Comparison of ENCODE assay signal across 8 cellular contexts in genomic region chr19:9914315-9915207, GRCh38. TPM values are rescaled to one million over a fixed set of nuclear protein-coding genes. Genes with fewer than 3 reads are reported as not detected.
DNase-seq lines count a peak whose midpoint lies in the region; ATAC-seq, FAIRE-seq and TF ChIP-seq lines count a peak whose summit lies in the region.

No MANE protein-coding gene starts in this region.

- no TSS peak for BruUV-seq in endothelial cell of umbilical vein (replicated peaks; lab: Mats Ljungman, UMichigan)

- no peaks in the 10 kb centered on the region for H4K20me1 ChIP-seq in endothelial cell of umbilical vein (replicated peaks; ENCODE audit: control insufficient read depth, extremely low read depth, insufficient read depth, low read length)

- H2AFZ ChIP-seq in endothelial cell of umbilical vein (ENCODE audit: low read depth, low read length): peak overlapping the region; percentile 97

- TF ChIP-seq POLR2A in endothelial cell of umbilical vein (IDR thresholded peaks at IDR 0.05; ENCODE audit: low read depth, low read length): no peak

- TF ChIP-seq CTCF in endothelial cell of umbilical vein (IDR thresholded peaks at IDR 0.05; ENCODE audit: extremely low read depth in 1 of 2, insufficient read depth in 1 of 2, low read depth in 1 of 2, low read length in 2 of 2): peak; percentile 65 to 70

- H3K9ac ChIP-seq in NT2/D1 (ENCODE audit: insufficient read length, low read depth) (peak overlapping the region; percentile 80), endothelial cell of umbilical vein (replicated peaks; ENCODE audit: extremely low read depth, insufficient read depth, low read length) (peak overlapping the region; percentile 53), muscle layer of colon (ENCODE audit: low read length) (no peak overlapping the region)

- no peaks in the 10 kb centered on the region for H3K79me2 ChIP-seq in endothelial cell of umbilical vein (ENCODE audit: control insufficient read depth, insufficient read depth, low read length)

- FAIRE-seq in endothelial cell of umbilical vein (lab: Jason Lieb, UNC): peak; percentile 18

- intact Hi-C loops in endothelial cell of umbilical vein (cut with micrococcal nuclease): loop anchor here (1.0 to 5.0 kb wide), 4 partner anchors 66 to 778 kb away; partner anchors contain the start of gene FBXL12

- H3K27me3 ChIP-seq in NT2/D1 (ENCODE audit: insufficient read depth, insufficient read length) (no peaks in the 10 kb centered on the region), endothelial cell of umbilical vein (ENCODE audit: control insufficient read depth in 2 of 2, insufficient read depth in 2 of 2, low read length in 2 of 2) (peaks cover 18 to 25% of the 10 kb centered on the region in 2 experiments), muscle layer of colon (ENCODE audit: control insufficient read depth in 1 of 2, insufficient read depth in 2 of 2, low read length in 2 of 2) (peaks cover 10 to 29% of the 10 kb centered on the region in 2 donors)

- dilution Hi-C loops in endothelial cell of umbilical vein (cut with MboI; ENCODE audit: extremely low pct_ligation_motif_present, low sequenced_read_pairs): no loop called here

- H3K9me1 ChIP-seq in endothelial cell of umbilical vein (replicated peaks; ENCODE audit: control insufficient read depth, extremely low read depth, insufficient read depth, low read length): no peaks in the 10 kb centered on the region

- H3K27ac ChIP-seq in endothelial cell of umbilical vein (ENCODE audit: insufficient read depth, low read depth, low read length) (peak overlapping the region; percentile 8), muscle layer of colon (ENCODE audit: low read depth, low read length) (no peak overlapping the region)

- ATAC-seq in HG02870 (IDR thresholded peaks at IDR 0.05; ENCODE audit: unreplicated experiment) (peak; percentile 62), HG03108 (IDR thresholded peaks at IDR 0.05; ENCODE audit: unreplicated experiment) (no peak)

- POLR2A ChIA-PET in endothelial cell of umbilical vein (lab: Charles Lee): no interaction called here

- H3K4me2 ChIP-seq in endothelial cell of umbilical vein (ENCODE audit: insufficient read depth, low read length): peak overlapping the region; percentile 84

- H3K36me3 ChIP-seq in NT2/D1 (ENCODE audit: insufficient read depth, insufficient read length, low read length): no peaks in the 10 kb centered on the region
- no peaks in the 10 kb centered on the region for H3K36me3 ChIP-seq in endothelial cell of umbilical vein (ENCODE audit: control insufficient read depth in 2 of 2, extremely low read depth in 1 of 2, insufficient read depth in 2 of 2, low read length in 2 of 2)
- H3K36me3 ChIP-seq in muscle layer of colon (ENCODE audit: insufficient read depth, low read length): no peaks in the 10 kb centered on the region

- H3K9me3 ChIP-seq in NT2/D1 (ENCODE audit: insufficient read depth, low read length) (no peaks in the 10 kb centered on the region), endothelial cell of umbilical vein (replicated peaks; ENCODE audit: control insufficient read depth, insufficient read depth, low read length) (no peaks in the 10 kb centered on the region), muscle layer of colon (ENCODE audit: low read length) (no peaks in the 10 kb centered on the region)

- no peaks in the 10 kb centered on the region for H3K4me1 ChIP-seq in NT2/D1 (ENCODE audit: insufficient read depth, insufficient read length)
- H3K4me1 ChIP-seq in endothelial cell of umbilical vein (ENCODE audit: control insufficient read depth, extremely low read depth, insufficient read depth, low read length): peaks cover 7% of the 10 kb centered on the region
- peaks cover 5% of the 10 kb centered on the region for H3K4me1 ChIP-seq in muscle layer of colon (ENCODE audit: insufficient read depth, low read length)

- CTCF ChIA-PET in endothelial cell of umbilical vein (lab: Charles Lee): no interaction called here

- peak overlapping the region; percentile 56 for H3K4me3 ChIP-seq in NT2/D1 (ENCODE audit: insufficient read length, low read depth)
- peak overlapping the region; percentile 38 to 56 (median 56) for H3K4me3 ChIP-seq in endothelial cell of umbilical vein (replicated peaks in 1 of 3; ENCODE audit: insufficient read depth in 1 of 3, low read depth in 1 of 3, low read length in 3 of 3)
- H3K4me3 ChIP-seq in muscle layer of colon (ENCODE audit: low read depth in 1 of 2, low read length in 2 of 2): peak overlapping the region; percentile 30 to 60

- DNase-seq in COR-L47 (lab: John Stamatoyannopoulos, UW) (peak; percentile 27), NT2/D1 (ENCODE audit: low read depth, low spot score) (peak; percentile 61), endothelial cell of umbilical vein (ENCODE audit: low read depth, low spot score) (peak; percentile 88)
- DNase-seq in activated CD8-positive, alpha-beta memory T cell treated with anti-CD3 and anti-CD28 coated beads, Interleukin-2, amount 50 U/mL, for 24 hours (ENCODE audit: extremely low read depth): peak; percentile 38
- DNase-seq in stimulated activated CD8-positive, alpha-beta memory T cell treated with anti-CD3 and anti-CD28 coated beads, Interleukin-4, amount 100 ng/mL, for 4 hours (ENCODE audit: low read depth in 2 of 2, low spot score in 1 of 2): peak; percentile 54 to 73

TF ChIP-seq in endothelial cell of umbilical vein, 7 proteins besides CTCF, POLR2A, EP300 and RAD21:
- peak; percentile 66 for TF ChIP-seq FOS (IDR thresholded peaks at IDR 0.05; ENCODE audit: borderline replicate concordance, insufficient read depth, low read length)
- no peak for TF ChIP-seq GATA2 (IDR thresholded peaks at IDR 0.05; ENCODE audit: insufficient read depth, insufficient read length, low read depth, low read length)
- TF ChIP-seq JUN (IDR thresholded peaks at IDR 0.05; ENCODE audit: borderline replicate concordance, insufficient read depth, insufficient read length, low read depth): no peak
- no peak for TF ChIP-seq MYC (IDR thresholded peaks at IDR 0.05; ENCODE audit: low read depth, low read length)
- no peak for TF ChIP-seq MAX (IDR thresholded peaks at IDR 0.05; ENCODE audit: insufficient read depth, insufficient read length)

RNA-seq across cellular contexts. Expression of gene OLFM2, which starts 21.8 kb away (rescaled TPM):
- 0.74 and 0.91 TPM in 2 replicates for total RNA-seq in endothelial cell of umbilical vein
- polyA plus RNA-seq in endothelial cell of umbilical vein: 1.9 and 2.8 TPM in 2 replicates
- 0.89 and 1.3 TPM in 2 replicates for polyA plus RNA-seq in endothelial cell of umbilical vein (2011; cell fraction: cytosol; rRNA removed)
- 0.61 and 1.0 TPM in 2 replicates for polyA plus RNA-seq in endothelial cell of umbilical vein (2011; cell fraction: nucleus; rRNA removed)
- polyA plus RNA-seq in endothelial cell of umbilical vein (2012): 0.91 and 1.5 TPM in 2 replicates
- 0.53 and 1.5 TPM in 2 replicates for polyA minus RNA-seq in endothelial cell of umbilical vein
- polyA minus RNA-seq in endothelial cell of umbilical vein (2011; cell fraction: cytosol; rRNA and poly(A)+ RNA removed): not detected
- not detected in 2 replicates for polyA minus RNA-seq in endothelial cell of umbilical vein (2011; cell fraction: nucleus; rRNA and poly(A)+ RNA removed)

Comparison
In these comparisons a context has a peak if more than half of its experiments do, and no peak if none do; other contexts are left out.
1. DNase-seq: peak in every context shown above with its lines; median percentile 88 in endothelial cell of umbilical vein; 64 in stimulated activated CD8-positive, alpha-beta memory T cell treated with anti-CD3 and anti-CD28 coated beads, Interleukin-4, amount 100 ng/mL, for 4 hours; 61 in NT2/D1; 38 in activated CD8-positive, alpha-beta memory T cell treated with anti-CD3 and anti-CD28 coated beads, Interleukin-2, amount 50 U/mL, for 24 hours; 27 in COR-L47.